In the genomic region with DNA sequence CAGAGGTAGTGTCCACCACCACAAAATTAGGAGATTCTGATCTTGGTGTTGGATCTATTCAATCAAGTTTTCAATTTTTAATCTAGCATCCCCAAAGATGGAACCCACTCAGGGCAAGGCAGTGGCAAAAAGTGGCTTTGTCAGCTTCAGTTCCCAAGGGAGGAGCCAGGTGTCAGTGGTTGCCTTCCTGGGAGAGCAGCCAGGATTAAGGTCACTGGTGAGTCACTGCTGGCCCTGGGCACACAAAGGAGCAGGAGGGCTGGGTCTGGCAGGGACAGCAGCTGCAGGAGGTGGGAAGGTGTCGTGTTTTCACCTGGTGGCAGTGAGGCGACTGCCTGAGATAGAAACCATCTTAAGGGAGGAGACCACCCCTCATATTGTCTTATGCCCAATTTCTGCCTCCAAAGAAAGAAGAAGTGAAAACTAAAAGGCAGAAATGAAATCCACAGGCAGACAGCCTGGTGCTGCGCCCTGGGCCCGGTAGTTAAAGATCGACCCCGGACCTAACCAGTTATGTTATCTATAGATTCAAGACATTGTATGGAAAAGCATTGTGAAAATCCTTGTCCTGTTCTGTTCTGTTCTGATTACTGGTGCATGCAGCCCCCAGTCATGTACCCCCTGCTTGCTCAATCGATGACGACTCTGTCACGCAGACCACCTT, we compare ENCODE assay signal across 8 cellular contexts. TPM values are rescaled to one million over a fixed set of nuclear protein-coding genes. Genes with fewer than 3 reads are reported as not detected.
DNase-seq lines count a peak whose midpoint lies in the region; ATAC-seq and TF ChIP-seq lines count a peak whose summit lies in the region.

No MANE protein-coding gene starts in this region.

- H3K27ac ChIP-seq in HCT116 (ENCODE audit: low read depth, low read length) (no peak overlapping the region), prostate gland (no peak overlapping the region)

- H3K27me3 Mint-ChIP-seq in activated T-cell treated with anti-CD3 and anti-CD28 coated beads, Interleukin-2, amount 50 U/mL, for 72 hours (ENCODE audit: low read depth): no peaks in the 10 kb centered on the region
- peaks cover 4% of the 10 kb centered on the region for H3K27me3 Mint-ChIP-seq in activated naive CD8-positive, alpha-beta T cell treated with anti-CD3 and anti-CD28 coated beads, Interleukin-2, amount 50 U/mL, for 24 hours

- no peaks in the 10 kb centered on the region for H3K79me2 ChIP-seq in HCT116 (ENCODE audit: insufficient read depth, low read length)

- H3K4me1 ChIP-seq in HCT116 (ENCODE audit: control insufficient read depth in 1 of 2, insufficient read depth in 2 of 2, low read length in 2 of 2): peaks cover 15 to 20% of the 10 kb centered on the region in 2 experiments; a peak in 3 of 4 replicates
- H3K4me1 ChIP-seq in prostate gland (replicated peaks): no peaks in the 10 kb centered on the region

- H3K27ac Mint-ChIP-seq in activated T-cell treated with anti-CD3 and anti-CD28 coated beads, Interleukin-2, amount 50 U/mL, for 72 hours: no peak overlapping the region
- H3K27ac Mint-ChIP-seq in activated naive CD8-positive, alpha-beta T cell treated with anti-CD3 and anti-CD28 coated beads, Interleukin-2, amount 50 U/mL, for 24 hours: no peak overlapping the region

- ATAC-seq in HCT116: peak; percentile 92
- no peak for ATAC-seq in activated T-cell treated with anti-CD3 and anti-CD28 coated beads, Interleukin-2, amount 50 U/mL, for 72 hours (replicated peaks in 1 of 2)
- no peak for ATAC-seq in activated naive CD8-positive, alpha-beta T cell treated with anti-CD3 and anti-CD28 coated beads, Interleukin-2, amount 50 U/mL, for 24 hours

- H4K20me1 ChIP-seq in HCT116 (ENCODE audit: insufficient read depth): no peaks in the 10 kb centered on the region

- no TSS peak for BruUV-seq in HCT116 (replicated peaks; lab: Mats Ljungman, UMichigan)

- H3K36me3 ChIP-seq in HCT116 (ENCODE audit: control insufficient read depth in 1 of 2, insufficient read depth in 2 of 2, low read length in 2 of 2) (no peaks in the 10 kb centered on the region), prostate gland (no peaks in the 10 kb centered on the region)

- peak overlapping the region; percentile 17 for H3K4me2 ChIP-seq in HCT116 (ENCODE audit: low read length)

- TF ChIP-seq POLR2A in HCT116 (IDR thresholded peaks at IDR 0.05; ENCODE audit: borderline replicate concordance, extremely low read depth, insufficient read depth, insufficient read length) (no peak), prostate gland (IDR thresholded peaks at IDR 0.05) (no peak)

- H3K9me3 ChIP-seq in HCT116 (ENCODE audit: control insufficient read depth in 1 of 2, insufficient read depth in 1 of 2, low read depth in 1 of 2, low read length in 2 of 2) (no peaks in the 10 kb centered on the region), prostate gland (no peaks in the 10 kb centered on the region)

- H3K27me3 ChIP-seq in HCT116 (ENCODE audit: insufficient read depth, low read length) (no peaks in the 10 kb centered on the region), prostate gland (replicated peaks; ENCODE audit: insufficient read depth) (no peaks in the 10 kb centered on the region)

- no peaks in the 10 kb centered on the region for H3K9me3 Mint-ChIP-seq in activated T-cell treated with anti-CD3 and anti-CD28 coated beads, Interleukin-2, amount 50 U/mL, for 72 hours
- H3K9me3 Mint-ChIP-seq in activated naive CD8-positive, alpha-beta T cell treated with anti-CD3 and anti-CD28 coated beads, Interleukin-2, amount 50 U/mL, for 24 hours: no peaks in the 10 kb centered on the region

- no peaks in the 10 kb centered on the region for H3K36me3 Mint-ChIP-seq in activated T-cell treated with anti-CD3 and anti-CD28 coated beads, Interleukin-2, amount 50 U/mL, for 72 hours (ENCODE audit: insufficient read depth in 2 of 2)
- no peaks in the 10 kb centered on the region for H3K36me3 Mint-ChIP-seq in activated naive CD8-positive, alpha-beta T cell treated with anti-CD3 and anti-CD28 coated beads, Interleukin-2, amount 50 U/mL, for 24 hours (ENCODE audit: low read depth)

- H3K9ac ChIP-seq in HCT116 (ENCODE audit: low read length): no peak overlapping the region

- POLR2A ChIA-PET in HCT116 (lab: Charles Lee): no interaction called here

- no peak overlapping the region for H3K4me3 Mint-ChIP-seq in activated T-cell treated with anti-CD3 and anti-CD28 coated beads, Interleukin-2, amount 50 U/mL, for 72 hours
- H3K4me3 Mint-ChIP-seq in activated naive CD8-positive, alpha-beta T cell treated with anti-CD3 and anti-CD28 coated beads, Interleukin-2, amount 50 U/mL, for 24 hours: no peak overlapping the region

- CTCF ChIA-PET in HCT116 (lab: Charles Lee): interaction anchor here (1.1 to 1.5 kb wide), 4 partner anchors 8 to 23 kb away, joined by 3 to 8 read pairs (median 4); no protein-coding TSS in a partner anchor

- no peak overlapping the region for H2AFZ ChIP-seq in HCT116 (ENCODE audit: low read depth, low read length, poor library complexity, severe bottlenecking)

- RAD21 ChIA-PET in HCT116 (lab: Charles Lee; ENCODE audit: low non-redundant PET in 1 of 2, low total read pairs in 2 of 2, uncharacterized antibody in 2 of 2, unreplicated experiment in 2 of 2): no interaction called here

- WGBS in prostate gland: 69% methylated on average over 9 of the region's 9 CpGs

- peak; percentile 66 for TF ChIP-seq RAD21 in HCT116 (IDR thresholded peaks at IDR 0.05; ENCODE audit: low read depth)

- no peaks in the 10 kb centered on the region for H3K9me2 ChIP-seq in HCT116 (ENCODE audit: insufficient read depth)

- intact Hi-C loops in HCT116 (cut with micrococcal nuclease) (no loop called here), prostate gland (cut with DNase I) (no loop called here)

- H3K4me3 ChIP-seq in HCT116 (replicated peaks in 1 of 2; ENCODE audit: low read depth in 1 of 2, low read length in 2 of 2) (no peak overlapping the region), epithelial cell of esophagus (ENCODE audit: low read length) (no peak overlapping the region), prostate gland (no peak overlapping the region)

- TF ChIP-seq CTCF in HCT116 (IDR thresholded peaks at IDR 0.05 in 2 of 3, conservative IDR thresholded peaks at IDR 0.05 in 1 of 3; ENCODE audit: borderline replicate concordance in 1 of 3, insufficient read depth in 1 of 3, low read depth in 2 of 3, low read length in 2 of 3) (peak; percentile 33 to 51 (median 38); a peak in 4 of 6 replicates), epithelial cell of esophagus (IDR thresholded peaks at IDR 0.05; ENCODE audit: insufficient read depth, low read depth, low read length, missing control alignments) (peak; percentile 59), prostate gland (IDR thresholded peaks at IDR 0.05) (peak in 2 of 4 experiments; percentile 27 to 64)

- H3K4me1 Mint-ChIP-seq in activated T-cell treated with anti-CD3 and anti-CD28 coated beads, Interleukin-2, amount 50 U/mL, for 72 hours (ENCODE audit: low read depth): peaks cover 6% of the 10 kb centered on the region
- H3K4me1 Mint-ChIP-seq in activated naive CD8-positive, alpha-beta T cell treated with anti-CD3 and anti-CD28 coated beads, Interleukin-2, amount 50 U/mL, for 24 hours: peaks cover 8% of the 10 kb centered on the region

- peak; percentile 78 for DNase-seq in HCT116 (ENCODE audit: low read depth, low spot score)
- peak; percentile 73 for DNase-seq in NCI-H524 treated with DMSO at 0.1 percent for 48 hours (lab: John Stamatoyannopoulos, UW)
- peak; percentile 77 for DNase-seq in epithelial cell of esophagus (ENCODE audit: low read depth)
- DNase-seq in prostate gland (ENCODE audit: low spot score): peak; percentile 84
- no peak for DNase-seq in middle frontal gyrus (ENCODE audit: extremely low spot score, low spot score)
- DNase-seq in activated T-cell treated with anti-CD3 and anti-CD28 coated beads, Interleukin-2, amount 50 U/mL, for 72 hours: no peak
- DNase-seq in activated naive CD8-positive, alpha-beta T cell treated with anti-CD3 and anti-CD28 coated beads, Interleukin-2, amount 50 U/mL, for 24 hours: no peak
- DNase-seq in AML-193 (lab: John Stamatoyannopoulos, UW): no peak

TF ChIP-seq in HCT116, 20 proteins besides CTCF, POLR2A, EP300 and RAD21:
- TF ChIP-seq, protein P1, sequence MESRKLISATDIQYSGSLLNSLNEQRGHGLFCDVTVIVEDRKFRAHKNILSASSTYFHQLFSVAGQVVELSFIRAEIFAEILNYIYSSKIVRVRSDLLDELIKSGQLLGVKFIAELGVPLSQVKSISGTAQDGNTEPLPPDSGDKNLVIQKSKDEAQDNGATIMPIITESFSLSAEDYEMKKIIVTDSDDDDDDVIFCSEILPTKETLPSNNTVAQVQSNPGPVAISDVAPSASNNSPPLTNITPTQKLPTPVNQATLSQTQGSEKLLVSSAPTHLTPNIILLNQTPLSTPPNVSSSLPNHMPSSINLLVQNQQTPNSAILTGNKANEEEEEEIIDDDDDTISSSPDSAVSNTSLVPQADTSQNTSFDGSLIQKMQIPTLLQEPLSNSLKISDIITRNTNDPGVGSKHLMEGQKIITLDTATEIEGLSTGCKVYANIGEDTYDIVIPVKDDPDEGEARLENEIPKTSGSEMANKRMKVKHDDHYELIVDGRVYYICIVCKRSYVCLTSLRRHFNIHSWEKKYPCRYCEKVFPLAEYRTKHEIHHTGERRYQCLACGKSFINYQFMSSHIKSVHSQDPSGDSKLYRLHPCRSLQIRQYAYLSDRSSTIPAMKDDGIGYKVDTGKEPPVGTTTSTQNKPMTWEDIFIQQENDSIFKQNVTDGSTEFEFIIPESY (IDR thresholded peaks at IDR 0.05; ENCODE audit: extremely low read depth, insufficient replicate concordance, low read length): no peak
- TF ChIP-seq EZH2phosphoT487 (IDR thresholded peaks at IDR 0.05; ENCODE audit: borderline replicate concordance) (no peak), ZFX (IDR thresholded peaks at IDR 0.05) (no peak), EGR1 (IDR thresholded peaks at IDR 0.05; ENCODE audit: low read depth) (no peak), YY1 (IDR thresholded peaks at IDR 0.05; ENCODE audit: extremely low read depth, insufficient replicate concordance, low read depth, low read length) (peak; percentile 22), SP1 (IDR thresholded peaks at IDR 0.05; ENCODE audit: low read depth) (peak; percentile 58), FOSL1 (IDR thresholded peaks at IDR 0.05; ENCODE audit: low read depth) (peak; percentile 77), POLR2AphosphoS5 (IDR thresholded peaks at IDR 0.05; ENCODE audit: low read depth, low read length) (peak; percentile 36; the same call in 1 of the 2 replicates), TCF7L2 (IDR thresholded peaks at IDR 0.05; ENCODE audit: borderline replicate concordance, extremely low read depth, insufficient read depth, insufficient read length) (no peak), JUND (IDR thresholded peaks at IDR 0.05) (peak; percentile 77), CBX3 (IDR thresholded peaks at IDR 0.05; ENCODE audit: low read depth) (peak; percentile 43; the same call in 1 of the 2 replicates)

RNA-seq across cellular contexts. Expression of a gene that starts 5.9 kb away (rescaled TPM):
- total RNA-seq in HCT116 (2021; ENCODE audit: unreplicated experiment) (5.3 TPM), prostate gland (10 to 100 TPM in 1 of 2 donors, 1 to 10 TPM in 1; 5.1 to 30.8 TPM)
- 2.4 and 2.8 TPM in 2 replicates for polyA plus RNA-seq in HCT116 (2012)
- 1 to 10 TPM; 4.4 to 6.2 TPM for total RNA-seq in activated T-cell treated with anti-CD3 and anti-CD28 coated beads, Interleukin-2, amount 50 U/mL, for 72 hours

Comparison
In these comparisons a context has a peak if more than half of its experiments do, and no peak if none do; other contexts are left out.
1. DNase-seq: peak in HCT116 (single experiment), NCI-H524 treated with DMSO at 0.1 percent for 48 hours (single experiment), epithelial cell of esophagus (single experiment) and prostate gland (single experiment); none in middle frontal gyrus (single experiment), activated T-cell treated with anti-CD3 and anti-CD28 coated beads, Interleukin-2, amount 50 U/mL, for 72 hours (0 of 2), activated naive CD8-positive, alpha-beta T cell treated with anti-CD3 and anti-CD28 coated beads, Interleukin-2, amount 50 U/mL, for 24 hours (single experiment) and AML-193 (0 of 2).